In the genomic region with DNA sequence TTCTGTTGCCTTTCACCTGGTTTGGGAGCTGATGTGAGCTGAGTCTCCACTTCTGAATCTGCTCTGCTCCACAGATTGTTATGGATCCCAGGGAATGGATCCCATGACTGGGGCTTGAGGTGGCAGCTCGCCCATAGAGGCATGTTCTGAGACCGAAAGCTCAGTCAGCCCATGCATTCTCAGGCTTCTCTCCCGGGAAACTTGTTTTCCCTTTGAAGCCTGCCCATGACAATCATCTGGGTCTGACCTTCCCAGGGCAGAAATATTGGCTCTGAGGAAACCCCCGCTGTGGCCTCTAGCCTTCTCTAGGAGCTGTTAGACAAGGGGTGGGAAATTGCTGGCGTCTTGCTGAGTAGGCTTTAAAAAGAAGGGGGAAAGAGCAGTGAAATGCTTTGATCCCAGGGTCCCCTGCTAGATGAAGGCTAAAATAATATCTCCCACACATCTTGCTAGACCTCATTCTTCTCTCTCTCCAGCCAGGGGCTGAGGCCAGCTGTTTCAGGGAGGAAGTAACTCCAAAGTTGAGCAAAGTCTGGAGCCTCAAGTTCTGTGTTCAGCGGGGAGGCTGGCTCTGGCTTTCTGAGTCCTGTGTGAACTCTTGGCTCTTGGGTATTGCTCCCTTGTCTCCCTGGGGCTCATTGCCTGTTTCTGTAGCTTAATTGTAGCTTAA, we compare ENCODE assay signal across 8 cellular contexts. TPM values are rescaled to one million over a fixed set of nuclear protein-coding genes. Genes with fewer than 3 reads are reported as not detected.
A peak's percentile ranks its signal among the peaks of the same experiment; 100 is the strongest.
DNase-seq lines count a peak whose midpoint lies in the region; ATAC-seq, FAIRE-seq and TF ChIP-seq lines count a peak whose summit lies in the region.

No MANE protein-coding gene starts in this region.

- peak overlapping the region; percentile 74 to 99 (median 94) for H3K27ac Mint-ChIP-seq in naive thymus-derived CD4-positive, alpha-beta T cell

- no peaks in the 10 kb centered on the region for H3K9me3 ChIP-seq in naive thymus-derived CD4-positive, alpha-beta T cell (ENCODE audit: control insufficient read depth in 2 of 3, low read length in 3 of 3)

- peak overlapping the region; percentile 37 to 80 for H3K27ac ChIP-seq in coronary artery
- H3K27ac ChIP-seq in naive thymus-derived CD4-positive, alpha-beta T cell (ENCODE audit: low read depth, low read length) = peak overlapping the region; percentile 86

- POLR2A ChIA-PET in naive thymus-derived CD4-positive, alpha-beta T cell (lab: Charles Lee) = interaction anchor here (0.6 to 5.7 kb wide), 14 partner anchors 8 to 252 kb away, joined by 3 to 50 read pairs (median 5); a partner anchor contains a TSS

- peaks cover 19 to 36% of the 10 kb centered on the region in 2 donors for H3K4me1 ChIP-seq in naive thymus-derived CD4-positive, alpha-beta T cell (ENCODE audit: control insufficient read depth in 2 of 2, insufficient read depth in 2 of 2, low read length in 2 of 2)

- intact Hi-C loops in naive thymus-derived CD4-positive, alpha-beta T cell (cut with micrococcal nuclease) = loop anchor here (2.0 to 5.0 kb wide), 2 partner anchors 15 to 33 kb away; a partner anchor contains a TSS

- peaks cover 40 to 62% (median 54%) of the 10 kb centered on the region in 7 donors for H3K4me1 Mint-ChIP-seq in naive thymus-derived CD4-positive, alpha-beta T cell

- H3K36me3 Mint-ChIP-seq in naive thymus-derived CD4-positive, alpha-beta T cell = peaks cover 0 to 17% (median 12%) of the 10 kb centered on the region in 5 donors

- no peaks in the 10 kb centered on the region for H3K27me3 ChIP-seq in naive thymus-derived CD4-positive, alpha-beta T cell (ENCODE audit: control insufficient read depth in 2 of 2, insufficient read depth in 2 of 2, low read length in 2 of 2)

- FAIRE-seq in RCC 7860 (lab: Jason Lieb, UNC) = no peak

- H3K4me3 Mint-ChIP-seq in naive thymus-derived CD4-positive, alpha-beta T cell = peak overlapping the region; percentile 89 to 96 (median 92)

- CTCF ChIA-PET in naive thymus-derived CD4-positive, alpha-beta T cell (lab: Charles Lee) = interaction anchor here (0.6 kb wide), 1 partner anchor 26 kb away, joined by 4 read pairs; no protein-coding TSS in a partner anchor

- DNase-seq in Ammon's horn (ENCODE audit: low spot score) (peak; percentile 43), NOMO-1 (lab: John Stamatoyannopoulos, UW; ENCODE audit: unreplicated experiment in 2 of 2) (peak; percentile 53 to 58), coronary artery (ENCODE audit: low spot score) (no peak), NCI-H82 treated with DMSO at 0.1 percent for 48 hours (lab: John Stamatoyannopoulos, UW; ENCODE audit: unreplicated experiment) (no peak), NCI-H1694 (lab: John Stamatoyannopoulos, UW) (no peak), RCC 7860 (ENCODE audit: low spot score) (no peak)
- DNase-seq in naive thymus-derived CD4-positive, alpha-beta T cell = no peak
- no peak for DNase-seq in stimulated activated CD4-positive, alpha-beta T cell treated with anti-CD3 and anti-CD28 coated beads, Interleukin-2, amount 100 ng/mL, for 48 hours

- no peak overlapping the region for H3K4me3 ChIP-seq in coronary artery
- H3K4me3 ChIP-seq in naive thymus-derived CD4-positive, alpha-beta T cell (ENCODE audit: low read length) = peak overlapping the region; percentile 78

- TF ChIP-seq CTCF in coronary artery (IDR thresholded peaks at IDR 0.05) = no peak

- no peaks in the 10 kb centered on the region for H3K27me3 Mint-ChIP-seq in naive thymus-derived CD4-positive, alpha-beta T cell

- peaks cover 0 to 13% (median 0%) of the 10 kb centered on the region in 3 experiments for H3K36me3 ChIP-seq in naive thymus-derived CD4-positive, alpha-beta T cell (ENCODE audit: control insufficient read depth in 2 of 3, insufficient read depth in 3 of 3, low read length in 3 of 3)

- ATAC-seq in naive thymus-derived CD4-positive, alpha-beta T cell = no peak

- H3K9me3 Mint-ChIP-seq in naive thymus-derived CD4-positive, alpha-beta T cell = peaks cover 0 to 2% (median 0%) of the 10 kb centered on the region in 11 donors

RNA-seq across cellular contexts. Expression of a gene that starts 2.0 kb away (rescaled TPM):
- 100 to 1,000 TPM in 2 of 5 experiments, 10 to 100 TPM in 3; 55.1 to 137 (median 83.2) TPM for total RNA-seq in naive thymus-derived CD4-positive, alpha-beta T cell
- 100 to 1,000 TPM; 312 to 347 TPM for polyA plus RNA-seq in naive thymus-derived CD4-positive, alpha-beta T cell

RNA-seq across cellular contexts. Expression of a gene that starts 4.8 kb away (rescaled TPM):
- 10 to 100 TPM; 25.6 to 73.8 (median 35.1) TPM for total RNA-seq in naive thymus-derived CD4-positive, alpha-beta T cell
- 100 to 1,000 TPM; 115 to 121 TPM for polyA plus RNA-seq in naive thymus-derived CD4-positive, alpha-beta T cell

RNA-seq across cellular contexts. Expression of a gene that starts 16.1 kb away (rescaled TPM):
- 100 to 1,000 TPM in 1 of 5 experiments, 10 to 100 TPM in 4; 38.5 to 118 (median 61.4) TPM for total RNA-seq in naive thymus-derived CD4-positive, alpha-beta T cell
- 100 to 1,000 TPM; 168 to 175 TPM for polyA plus RNA-seq in naive thymus-derived CD4-positive, alpha-beta T cell

RNA-seq across cellular contexts. Expression of a gene that starts 18.1 kb away (rescaled TPM):
- total RNA-seq in naive thymus-derived CD4-positive, alpha-beta T cell = 10 to 100 TPM; 20.4 to 34.2 (median 26.3) TPM
- polyA plus RNA-seq in naive thymus-derived CD4-positive, alpha-beta T cell = 10 to 100 TPM; 11.8 to 12.2 TPM

RNA-seq across cellular contexts. Expression of a gene that starts 23.1 kb away (rescaled TPM):
- 10 to 100 TPM in 3 of 5 experiments, 1 to 10 TPM in 2; 5.1 to 17.8 (median 11.2) TPM for total RNA-seq in naive thymus-derived CD4-positive, alpha-beta T cell
- polyA plus RNA-seq in naive thymus-derived CD4-positive, alpha-beta T cell = 10 to 100 TPM; 11.1 to 15.4 TPM

Comparison
In these comparisons a context has a peak if more than half of its experiments do, and no peak if none do; other contexts are left out.
1. DNase-seq: peak in Ammon's horn (single experiment) and NOMO-1 (2 of 2); none in coronary artery (single experiment), naive thymus-derived CD4-positive, alpha-beta T cell (0 of 9), NCI-H82 treated with DMSO at 0.1 percent for 48 hours (single experiment), NCI-H1694 (single experiment), RCC 7860 (single experiment) and stimulated activated CD4-positive, alpha-beta T cell treated with anti-CD3 and anti-CD28 coated beads, Interleukin-2, amount 100 ng/mL, for 48 hours (0 of 2).